8 cellular contexts compared by ENCODE assay signal in genomic region chr18:74994502-74995403, GRCh38.
A peak's percentile ranks its signal among the peaks of the same experiment; 100 is the strongest.
DNase-seq lines count a peak whose midpoint lies in the region; ATAC-seq and TF ChIP-seq lines count a peak whose summit lies in the region.

No MANE protein-coding gene starts in this region.

- peak in 2 of 3 donors; percentile 43 to 82 for DNase-seq in CD4-positive, CD25-positive, alpha-beta regulatory T cell
- DNase-seq in SHP77 (lab: John Stamatoyannopoulos, UW) (peak; percentile 51 to 64), fibroblast of lung (ENCODE audit: low read depth in 2 of 2) (peak; percentile 14 to 49), upper lobe of right lung (no peak), activated gamma-delta T cell (lab: John Stamatoyannopoulos, UW) (no peak), endothelial cell (ENCODE audit: low spot score) (no peak)

- H4K20me1 ChIP-seq in fibroblast of lung (ENCODE audit: control insufficient read depth, extremely low read depth, insufficient read depth, low read length): no peaks in the 10 kb centered on the region

- H3K9me3 ChIP-seq in CD4-positive, CD25-positive, alpha-beta regulatory T cell (ENCODE audit: control insufficient read depth in 2 of 2, low read length in 2 of 2): no peaks in the 10 kb centered on the region
- H3K9me3 ChIP-seq in fibroblast of lung (ENCODE audit: control insufficient read depth, insufficient read depth, low read depth, low read length): no peaks in the 10 kb centered on the region
- no peaks in the 10 kb centered on the region for H3K9me3 ChIP-seq in upper lobe of right lung

- peak; percentile 54 for TF ChIP-seq POLR2A in GM18951 (IDR thresholded peaks at IDR 0.05; ENCODE audit: extremely low read depth, insufficient read depth, insufficient read length)

- H2AFZ ChIP-seq in fibroblast of lung (ENCODE audit: low read length): no peak overlapping the region

- H3K9me3 Mint-ChIP-seq in CD4-positive, CD25-positive, alpha-beta regulatory T cell: no peaks in the 10 kb centered on the region
- H3K9me3 Mint-ChIP-seq in endothelial cell (ENCODE audit: unreplicated experiment): no peaks in the 10 kb centered on the region

- no peaks in the 10 kb centered on the region for H3K27me3 ChIP-seq in CD4-positive, CD25-positive, alpha-beta regulatory T cell (ENCODE audit: control insufficient read depth, insufficient read depth, low read length)
- H3K27me3 ChIP-seq in fibroblast of lung (ENCODE audit: control insufficient read depth, insufficient read depth, low read length): no peaks in the 10 kb centered on the region
- H3K27me3 ChIP-seq in upper lobe of right lung: no peaks in the 10 kb centered on the region

- no peak overlapping the region for H3K9ac ChIP-seq in fibroblast of lung (ENCODE audit: insufficient read depth, low read length)

- H3K27ac Mint-ChIP-seq in CD4-positive, CD25-positive, alpha-beta regulatory T cell: peak overlapping the region; percentile 90 to 98 (median 96)
- H3K27ac Mint-ChIP-seq in endothelial cell (ENCODE audit: unreplicated experiment): no peak overlapping the region

- intact Hi-C loops in upper lobe of right lung (cut with DNase I): no loop called here

- no peaks in the 10 kb centered on the region for H3K36me3 ChIP-seq in CD4-positive, CD25-positive, alpha-beta regulatory T cell (ENCODE audit: control insufficient read depth, insufficient read depth, low read length)
- H3K36me3 ChIP-seq in fibroblast of lung (ENCODE audit: control insufficient read depth, insufficient read depth, low read length): no peaks in the 10 kb centered on the region
- no peaks in the 10 kb centered on the region for H3K36me3 ChIP-seq in upper lobe of right lung

- no peak overlapping the region for H3K4me2 ChIP-seq in fibroblast of lung (ENCODE audit: extremely low read depth, insufficient read depth, low read length)

- peaks cover 9% of the 10 kb centered on the region for H3K36me3 Mint-ChIP-seq in CD4-positive, CD25-positive, alpha-beta regulatory T cell
- H3K36me3 Mint-ChIP-seq in endothelial cell (ENCODE audit: low read depth, unreplicated experiment): no peaks in the 10 kb centered on the region

- H3K4me3 Mint-ChIP-seq in CD4-positive, CD25-positive, alpha-beta regulatory T cell: peak overlapping the region; percentile 46 to 81 (median 66)
- H3K4me3 Mint-ChIP-seq in endothelial cell (ENCODE audit: unreplicated experiment): no peak overlapping the region

- H3K4me1 ChIP-seq in CD4-positive, CD25-positive, alpha-beta regulatory T cell (ENCODE audit: control insufficient read depth, insufficient read depth, low read length, poor library complexity, severe bottlenecking): peaks cover 39% of the 10 kb centered on the region
- H3K4me1 ChIP-seq in fibroblast of lung (ENCODE audit: control insufficient read depth, extremely low read depth, insufficient read depth, low read length) (peaks cover 2% of the 10 kb centered on the region), upper lobe of right lung (peaks cover 14% of the 10 kb centered on the region)

- peak; percentile 78 to 81 for ATAC-seq in CD4-positive, CD25-positive, alpha-beta regulatory T cell (ENCODE audit: low read depth in 2 of 2)
- ATAC-seq in HG03045 (IDR thresholded peaks at IDR 0.05; ENCODE audit: unreplicated experiment) (peak; percentile 91), upper lobe of right lung (peak; percentile 70)

- H3K4me3 ChIP-seq in CD4-positive, CD25-positive, alpha-beta regulatory T cell (ENCODE audit: low read depth, low read length): peak overlapping the region; percentile 81
- no peak overlapping the region for H3K4me3 ChIP-seq in fibroblast of lung (replicated peaks in 1 of 4; ENCODE audit: control extremely low read depth in 1 of 4, insufficient read depth in 1 of 4, low read depth in 3 of 4, low read length in 4 of 4)
- H3K4me3 ChIP-seq in upper lobe of right lung: no peak overlapping the region

- no peaks in the 10 kb centered on the region for H3K79me2 ChIP-seq in fibroblast of lung (ENCODE audit: control insufficient read depth, insufficient read depth, low read length)

- in situ Hi-C loops in GM18951 (cut with MboI; ENCODE audit: low sequenced_read_pairs, unreplicated experiment): no loop called here

- peaks cover 28 to 54% (median 46%) of the 10 kb centered on the region in 4 donors for H3K4me1 Mint-ChIP-seq in CD4-positive, CD25-positive, alpha-beta regulatory T cell
- H3K4me1 Mint-ChIP-seq in endothelial cell (ENCODE audit: unreplicated experiment): peaks cover 29% of the 10 kb centered on the region

- no peaks in the 10 kb centered on the region for H3K27me3 Mint-ChIP-seq in CD4-positive, CD25-positive, alpha-beta regulatory T cell
- H3K27me3 Mint-ChIP-seq in endothelial cell (ENCODE audit: unreplicated experiment): peaks cover 1% of the 10 kb centered on the region

- no peak for TF ChIP-seq CTCF in fibroblast of lung (conservative IDR thresholded peaks at IDR 0.05 in 1 of 2, IDR thresholded peaks at IDR 0.05 in 1 of 2; ENCODE audit: low read depth in 1 of 2, low read length in 2 of 2)
- no peak for TF ChIP-seq CTCF in upper lobe of right lung (IDR thresholded peaks at IDR 0.05)
- TF ChIP-seq CTCF in endothelial cell (IDR thresholded peaks at IDR 0.05; ENCODE audit: unreplicated experiment): no peak

- H3K27ac ChIP-seq in CD4-positive, CD25-positive, alpha-beta regulatory T cell (ENCODE audit: insufficient read depth, low read length, poor library complexity, severe bottlenecking): peak overlapping the region; percentile 73
- H3K27ac ChIP-seq in fibroblast of lung (ENCODE audit: insufficient read depth, low read length): no peak overlapping the region
- H3K27ac ChIP-seq in upper lobe of right lung: peak overlapping the region; percentile 53

Comparison
In these comparisons a context has a peak if more than half of its experiments do, and no peak if none do; other contexts are left out.
1. DNase-seq: peak in CD4-positive, CD25-positive, alpha-beta regulatory T cell (2 of 3), SHP77 (2 of 2) and fibroblast of lung (2 of 2); none in upper lobe of right lung (single experiment), activated gamma-delta T cell (single experiment) and endothelial cell (single experiment).
2. Peak in every context shown above with its lines, with median percentiles within 50 percentile points of each other: ATAC-seq.